ENCODE assay signal across 12 cellular contexts in the genomic region with DNA sequence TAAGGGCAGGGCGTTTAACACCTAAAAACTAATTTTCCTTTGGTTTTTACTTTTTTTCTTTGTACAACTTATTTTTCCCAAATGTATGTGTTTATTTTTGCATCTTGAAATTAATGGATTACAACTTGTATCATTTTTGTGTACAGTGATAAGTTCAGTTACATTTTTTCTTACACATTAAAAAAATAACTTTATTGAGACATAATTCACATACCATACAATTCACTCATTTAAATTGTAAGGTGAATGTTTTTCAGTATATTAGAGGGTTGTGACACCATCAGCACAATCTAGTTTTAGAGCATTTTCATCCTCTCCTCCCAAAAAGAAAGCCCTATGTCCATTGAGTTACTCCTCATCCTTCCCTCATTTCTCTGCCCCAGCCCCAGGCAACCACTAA. TPM values are rescaled to one million over a fixed set of nuclear protein-coding genes. Genes with fewer than 3 reads are reported as not detected.
DNase-seq lines count a peak whose midpoint lies in the region; ATAC-seq and TF ChIP-seq lines count a peak whose summit lies in the region.
"Had no signal": no experiment of that assay in that cellular context is flagged by ENCODE, and none has a peak within 500 bp of the region (broad histone marks: within the 10 kb centered on the region; RNA-seq: fewer than 3 reads in every experiment).

No MANE protein-coding gene starts in this region.

- TF ChIP-seq CTCF in MM.1S (IDR thresholded peaks at IDR 0.05; ENCODE audit: low read length): no peak
- TF ChIP-seq CTCF in GM20000 (IDR thresholded peaks at IDR 0.05; ENCODE audit: extremely low read depth, missing control alignments): no peak

- no peak overlapping the region for H2BK120ac ChIP-seq in trophoblast cell (ENCODE audit: insufficient read depth, low read length, poor library complexity)

- no peaks in the 10 kb centered on the region for H3K36me3 ChIP-seq in CD8-positive, alpha-beta memory T cell (ENCODE audit: insufficient read depth, low read length)
- peaks cover 8% of the 10 kb centered on the region; the same call in 1 of the 2 replicates for H3K36me3 ChIP-seq in MM.1S (replicated peaks; ENCODE audit: insufficient read depth, low read length)
- peaks cover 0 to 3% of the 10 kb centered on the region in 2 experiments for H3K36me3 ChIP-seq in trophoblast cell (ENCODE audit: control insufficient read depth in 1 of 2, insufficient read depth in 2 of 2, low read length in 2 of 2)
- H3K36me3 ChIP-seq: adrenal gland had no signal

- peaks cover 59% of the 10 kb centered on the region for H3K4me1 ChIP-seq in CD8-positive, alpha-beta memory T cell (ENCODE audit: insufficient read depth, low read length)
- H3K4me1 ChIP-seq in MM.1S (ENCODE audit: low read length) (peaks cover 29% of the 10 kb centered on the region), trophoblast cell (ENCODE audit: control insufficient read depth in 1 of 2, insufficient read depth in 2 of 2, low read length in 2 of 2) (peaks cover 16 to 30% of the 10 kb centered on the region in 2 experiments)

- H3K14ac ChIP-seq in trophoblast cell (ENCODE audit: low read length): no peak overlapping the region

- no peaks in the 10 kb centered on the region for H3K27me3 ChIP-seq in CD8-positive, alpha-beta memory T cell (ENCODE audit: insufficient read depth, low read length, poor library complexity, severe bottlenecking)
- H3K27me3 ChIP-seq in MM.1S (replicated peaks; ENCODE audit: insufficient read depth, low read length): no peaks in the 10 kb centered on the region
- no peaks in the 10 kb centered on the region for H3K27me3 ChIP-seq in trophoblast cell (ENCODE audit: insufficient read depth, low read length)
- H3K27me3 ChIP-seq: adrenal gland, heart right ventricle had no signal

- H4K12ac ChIP-seq in trophoblast cell (ENCODE audit: low read depth, low read length): no peak overlapping the region

- H3K4me2 ChIP-seq in MM.1S (ENCODE audit: low read depth, low read length) (0 out of 2 replicates have a peak overlapping the region, but pooled peaks have one; percentile 11), trophoblast cell (ENCODE audit: low read length) (peak overlapping the region; percentile 41)

- H2AFZ ChIP-seq in MM.1S (ENCODE audit: low read length) (no peak overlapping the region), trophoblast cell (ENCODE audit: insufficient read depth, low read length, poor library complexity) (no peak overlapping the region)

- H3K4me1 Mint-ChIP-seq in CD8-positive, alpha-beta memory T cell: peaks cover 75 to 89% (median 87%) of the 10 kb centered on the region in 3 donors
- H3K4me1 Mint-ChIP-seq in central memory CD8-positive, alpha-beta T cell: peaks cover 81% of the 10 kb centered on the region

- peak overlapping the region; percentile 4 for H3K4ac ChIP-seq in trophoblast cell (ENCODE audit: low read depth, low read length)

- H4K20me1 ChIP-seq in MM.1S (ENCODE audit: insufficient read depth, low read length): peaks cover 10% of the 10 kb centered on the region; the same call in 1 of the 2 replicates

- no CpG with 5 or more reads among the region's 1 CpG for WGBS in trophoblast cell (ENCODE audit: extremely low coverage, insufficient coverage, insufficient read length)

- no peaks in the 10 kb centered on the region for H3K9me3 ChIP-seq in CD8-positive, alpha-beta memory T cell (ENCODE audit: low read length)
- H3K9me3 ChIP-seq in MM.1S (replicated peaks; ENCODE audit: insufficient read depth, low read length): no peaks in the 10 kb centered on the region
- no peaks in the 10 kb centered on the region for H3K9me3 ChIP-seq in trophoblast cell (ENCODE audit: insufficient read depth, low read depth, low read length)
- H3K9me3 ChIP-seq: adrenal gland, heart right ventricle had no signal

- H2BK12ac ChIP-seq in trophoblast cell (ENCODE audit: low read length): no peak overlapping the region

- H3K27ac ChIP-seq in CD8-positive, alpha-beta memory T cell (ENCODE audit: low read depth, low read length): no peak overlapping the region
- H3K27ac ChIP-seq in MM.1S (ENCODE audit: low read length) (no peak overlapping the region), trophoblast cell (ENCODE audit: low read depth, low read length) (peak overlapping the region; percentile 97)

- H3K23ac ChIP-seq in trophoblast cell (ENCODE audit: low read length): no peak overlapping the region

- peak overlapping the region in 3 of 7 donors; percentile 3 to 54 (median 36) for H3K4me3 Mint-ChIP-seq in CD8-positive, alpha-beta memory T cell
- H3K4me3 Mint-ChIP-seq in central memory CD8-positive, alpha-beta T cell: no peak overlapping the region

- no peak for DNase-seq in CD8-positive, alpha-beta memory T cell
- DNase-seq in MM.1S: no peak
- no peak for DNase-seq in central memory CD8-positive, alpha-beta T cell (ENCODE audit: low spot score in 2 of 2)
- DNase-seq in trophoblast cell: no peak
- no peak for DNase-seq in amygdala (lab: John Stamatoyannopoulos, UW)
- DNase-seq in GM20000 (ENCODE audit: low spot score): no peak
- DNase-seq: adrenal gland; heart right ventricle; NCI-H226; SHP77; stimulated activated CD4-positive, alpha-beta T cell treated with anti-CD3 and anti-CD28 coated beads, Interleukin-2, amount 100 ng/mL, for 48 hours had no signal

- peak overlapping the region; percentile 7 for H2BK5ac ChIP-seq in trophoblast cell (ENCODE audit: low read depth, low read length, poor library complexity)

- no peak overlapping the region for H2AK5ac ChIP-seq in trophoblast cell (ENCODE audit: low read length)

- POLR2A ChIA-PET in CD8-positive, alpha-beta memory T cell (lab: Charles Lee): no interaction called here

- H4K91ac ChIP-seq in trophoblast cell (ENCODE audit: low read depth, low read length): no peak overlapping the region

- H3F3A ChIP-seq in MM.1S (ENCODE audit: insufficient read depth, low read length): peaks cover 22% of the 10 kb centered on the region

- peak overlapping the region; percentile 8 to 87 (median 78) for H3K27ac Mint-ChIP-seq in CD8-positive, alpha-beta memory T cell
- peak overlapping the region; percentile 35 for H3K27ac Mint-ChIP-seq in central memory CD8-positive, alpha-beta T cell (ENCODE audit: low read depth)

- no peaks in the 10 kb centered on the region for H3K9me3 Mint-ChIP-seq in CD8-positive, alpha-beta memory T cell
- no peaks in the 10 kb centered on the region for H3K9me3 Mint-ChIP-seq in central memory CD8-positive, alpha-beta T cell

- no peaks in the 10 kb centered on the region for H3K27me3 Mint-ChIP-seq in CD8-positive, alpha-beta memory T cell
- no peaks in the 10 kb centered on the region for H3K27me3 Mint-ChIP-seq in central memory CD8-positive, alpha-beta T cell

- H3K9ac ChIP-seq in MM.1S (ENCODE audit: low read length) (no peak overlapping the region), trophoblast cell (ENCODE audit: low read length) (no peak overlapping the region)

- H4K8ac ChIP-seq in trophoblast cell (ENCODE audit: low read depth, low read length): no peak overlapping the region

- no peak for ATAC-seq in central memory CD8-positive, alpha-beta T cell (replicated peaks; ENCODE audit: extremely low read depth, poor library complexity, severe bottlenecking)
- no peak for ATAC-seq in GM21367 (IDR thresholded peaks at IDR 0.05; ENCODE audit: unreplicated experiment)

- H3K4me3 ChIP-seq in CD8-positive, alpha-beta memory T cell (ENCODE audit: low read length): no peak overlapping the region
- no peak overlapping the region for H3K4me3 ChIP-seq in MM.1S (ENCODE audit: low read length)
- no peak overlapping the region for H3K4me3 ChIP-seq in trophoblast cell (ENCODE audit: low read depth, low read length)
- H3K4me3 ChIP-seq: adrenal gland, heart right ventricle had no signal

- peaks cover 97% of the 10 kb centered on the region for H3K79me2 ChIP-seq in MM.1S (ENCODE audit: low read length)
- H3K79me2 ChIP-seq in trophoblast cell (ENCODE audit: control insufficient read depth, insufficient read depth, low read length, poor library complexity): peaks cover 16% of the 10 kb centered on the region

- H3K36me3 Mint-ChIP-seq in CD8-positive, alpha-beta memory T cell: peaks cover 3 to 40% (median 11%) of the 10 kb centered on the region in 3 donors
- peaks cover 7% of the 10 kb centered on the region for H3K36me3 Mint-ChIP-seq in central memory CD8-positive, alpha-beta T cell (ENCODE audit: insufficient read depth)

- no peaks in the 10 kb centered on the region for H3K9me2 ChIP-seq in MM.1S (replicated peaks; ENCODE audit: insufficient read depth, low read length)

- CTCF ChIA-PET in CD8-positive, alpha-beta memory T cell (lab: Charles Lee): no interaction called here

- H3K79me1 ChIP-seq in trophoblast cell (ENCODE audit: low read length): peaks cover 13% of the 10 kb centered on the region

- H3K18ac ChIP-seq in trophoblast cell (ENCODE audit: low read length): no peak overlapping the region

RNA-seq across cellular contexts. Expression of a gene that starts 11.6 kb away (rescaled TPM):
- 10 to 100 TPM; 92.8 to 93.8 TPM for total RNA-seq in CD8-positive, alpha-beta memory T cell
- 58.3 TPM for polyA plus RNA-seq in CD8-positive, alpha-beta memory T cell
- 61.6 and 62.5 TPM in 2 replicates for polyA plus RNA-seq in trophoblast cell (2013)

RNA-seq across cellular contexts. Expression of a gene that starts 36.0 kb away (rescaled TPM):
- 10 to 100 TPM; 78.8 to 80.5 TPM for total RNA-seq in CD8-positive, alpha-beta memory T cell
- polyA plus RNA-seq in CD8-positive, alpha-beta memory T cell: 84.3 TPM
- polyA plus RNA-seq in trophoblast cell (2013): 48.8 and 49.9 TPM in 2 replicates

RNA-seq across cellular contexts. Expression of a gene that starts 44.3 kb away (rescaled TPM):
- 100 to 1,000 TPM; 148 to 158 TPM for total RNA-seq in CD8-positive, alpha-beta memory T cell
- 36.0 TPM for polyA plus RNA-seq in CD8-positive, alpha-beta memory T cell
- polyA plus RNA-seq in trophoblast cell (2013): 46.3 and 54.5 TPM in 2 replicates
